In genomic region chr11:106988151-106988806, GRCh38 we compare ENCODE assay signal across 10 cellular contexts. TPM values are rescaled to one million over a fixed set of nuclear protein-coding genes. Genes with fewer than 3 reads are reported as not detected.
DNase-seq lines count a peak whose midpoint lies in the region; ATAC-seq and TF ChIP-seq lines count a peak whose summit lies in the region.
"Had no signal": no experiment of that assay in that cellular context is flagged by ENCODE, and none has a peak within 500 bp of the region (broad histone marks: within the 10 kb centered on the region; RNA-seq: fewer than 3 reads in every experiment).

No MANE protein-coding gene starts in this region.

- peaks cover 41% of the 10 kb centered on the region for H3K4me1 Mint-ChIP-seq in mesothelial cell of epicardium
- H3K4me1 Mint-ChIP-seq: memory B cell had no signal

- H3K4me3 Mint-ChIP-seq in mesothelial cell of epicardium = no peak overlapping the region
- H3K4me3 Mint-ChIP-seq: CD8-positive, alpha-beta T cell; memory B cell had no signal

- H3K27me3 ChIP-seq in dorsolateral prefrontal cortex = no peaks in the 10 kb centered on the region

- intact Hi-C loops in dorsolateral prefrontal cortex (cut with DNase I) = no loop called here

- no peak for ATAC-seq in GM21390 (IDR thresholded peaks at IDR 0.05; ENCODE audit: unreplicated experiment)
- ATAC-seq: CD8-positive, alpha-beta T cell had no signal

- H3K4me3 ChIP-seq in AG10803 (ENCODE audit: low read length) (no peak overlapping the region), dorsolateral prefrontal cortex (no peak overlapping the region)

- H3K27ac ChIP-seq in dorsolateral prefrontal cortex = peak overlapping the region in 36 of 59 donors; percentile 8 to 79 (median 46)

- DNase-seq in AG10803 (ENCODE audit: low read depth) = peak; percentile 89
- DNase-seq in NCI-H82 treated with DMSO at 0.1 percent for 48 hours (lab: John Stamatoyannopoulos, UW; ENCODE audit: unreplicated experiment) = peak; percentile 64
- no peak for DNase-seq in dorsolateral prefrontal cortex
- DNase-seq in mesothelial cell of epicardium (ENCODE audit: low spot score in 2 of 2, unreplicated experiment in 2 of 2) = no peak
- DNase-seq in midbrain (lab: John Stamatoyannopoulos, UW) = no peak
- DNase-seq in stimulated activated naive CD4-positive, alpha-beta T cell treated with Interleukin-2 at 50 U/mL for 16 hours (lab: John Stamatoyannopoulos, UW) = no peak
- DNase-seq in NCI-H748 (lab: John Stamatoyannopoulos, UW; ENCODE audit: unreplicated experiment) = no peak
- DNase-seq: CD8-positive, alpha-beta T cell had no signal

- no peak for TF ChIP-seq CTCF in AG10803 (conservative IDR thresholded peaks at IDR 0.05; ENCODE audit: low read length)
- no peak for TF ChIP-seq CTCF in dorsolateral prefrontal cortex (IDR thresholded peaks at IDR 0.05 in 54 of 56, conservative IDR thresholded peaks at IDR 0.05 in 2 of 56; ENCODE audit: low read depth in 1 of 56, partially characterized antibody in 56 of 56)
- TF ChIP-seq CTCF in mesothelial cell of epicardium (IDR thresholded peaks at IDR 0.05; ENCODE audit: unreplicated experiment) = no peak

- peak overlapping the region; percentile 93 for H3K27ac Mint-ChIP-seq in mesothelial cell of epicardium
- H3K27ac Mint-ChIP-seq: CD8-positive, alpha-beta T cell; memory B cell had no signal

- H3K36me3 Mint-ChIP-seq in mesothelial cell of epicardium = no peaks in the 10 kb centered on the region
- H3K36me3 Mint-ChIP-seq: CD8-positive, alpha-beta T cell; memory B cell had no signal

- no peaks in the 10 kb centered on the region for H3K9me3 Mint-ChIP-seq in mesothelial cell of epicardium

- no peaks in the 10 kb centered on the region for H3K27me3 Mint-ChIP-seq in mesothelial cell of epicardium (ENCODE audit: low read depth)
- H3K27me3 Mint-ChIP-seq: memory B cell had no signal

RNA-seq across cellular contexts. Expression of gene GUCY1A2, which starts 30.0 kb away (rescaled TPM):
- total RNA-seq in dorsolateral prefrontal cortex (10 to 100 TPM; 20.3 to 89.9 (median 64.0) TPM), mesothelial cell of epicardium (13.6 to 15.1 TPM (median 13.6 TPM) in 3 replicates)
- total RNA-seq: CD8-positive, alpha-beta T cell had no signal

Comparison
In these comparisons a context has a peak if more than half of its experiments do, and no peak if none do; other contexts are left out.
1. DNase-seq: peak in AG10803 (single experiment) and NCI-H82 treated with DMSO at 0.1 percent for 48 hours (single experiment); none in dorsolateral prefrontal cortex (0 of 10), mesothelial cell of epicardium (0 of 2), midbrain (single experiment), stimulated activated naive CD4-positive, alpha-beta T cell treated with Interleukin-2 at 50 U/mL for 16 hours (single experiment) and NCI-H748 (single experiment).